1 cellular context compared by ENCODE assay signal in the genomic region with DNA sequence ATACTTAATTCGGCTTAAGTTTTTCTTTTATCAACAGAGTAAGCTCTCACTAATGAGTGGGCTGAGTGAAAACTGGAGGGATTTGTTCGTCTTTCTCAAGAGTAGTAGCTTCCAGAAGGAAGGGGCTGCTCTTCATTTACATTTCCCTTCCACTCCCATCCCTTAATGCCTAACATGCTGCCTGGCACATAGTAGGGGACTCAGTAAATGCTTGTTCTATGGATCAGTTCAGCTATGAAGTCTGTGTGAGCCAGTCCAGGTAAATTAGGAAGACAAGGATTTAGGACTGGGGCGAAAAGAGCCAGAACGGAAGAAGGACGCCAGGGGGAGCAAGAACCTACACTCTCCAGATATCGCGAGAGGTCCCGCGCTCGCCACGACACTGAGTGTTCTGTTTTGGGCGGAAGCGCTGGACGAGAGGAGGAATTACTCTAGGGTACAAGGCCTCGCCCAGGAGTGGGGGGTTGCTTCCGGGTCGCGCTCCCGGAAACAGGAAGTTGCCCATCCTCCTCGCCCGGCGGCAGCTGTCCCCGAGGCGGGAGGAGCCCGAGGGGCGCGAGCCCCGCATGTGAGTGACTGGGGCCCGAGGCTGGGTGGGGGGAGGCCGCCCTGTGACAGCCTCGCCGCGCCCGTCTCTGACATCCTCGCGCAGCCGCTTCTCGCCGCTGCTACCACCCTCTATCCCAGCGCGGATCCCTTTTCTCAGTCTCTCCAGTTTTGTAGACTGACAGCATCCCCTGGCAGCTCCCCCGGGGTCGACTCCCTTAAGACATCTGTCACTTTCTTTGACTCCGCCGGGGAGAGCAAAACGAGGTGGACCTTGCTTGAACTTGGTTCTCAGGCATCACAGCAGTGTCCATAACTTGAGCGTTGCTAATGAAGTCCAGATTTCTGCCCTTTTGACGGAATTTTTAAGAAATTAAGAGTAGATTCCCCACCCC.
TF ChIP-seq lines count a peak whose summit lies in the region.

A gene with protein sequence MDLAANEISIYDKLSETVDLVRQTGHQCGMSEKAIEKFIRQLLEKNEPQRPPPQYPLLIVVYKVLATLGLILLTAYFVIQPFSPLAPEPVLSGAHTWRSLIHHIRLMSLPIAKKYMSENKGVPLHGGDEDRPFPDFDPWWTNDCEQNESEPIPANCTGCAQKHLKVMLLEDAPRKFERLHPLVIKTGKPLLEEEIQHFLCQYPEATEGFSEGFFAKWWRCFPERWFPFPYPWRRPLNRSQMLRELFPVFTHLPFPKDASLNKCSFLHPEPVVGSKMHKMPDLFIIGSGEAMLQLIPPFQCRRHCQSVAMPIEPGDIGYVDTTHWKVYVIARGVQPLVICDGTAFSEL (plus strand): TSS at position 492 of the 941 bp plus-strand sequence. CDS start 13,493 bp downstream, outside the sequence.

TF ChIP-seq in HepG2, 621 proteins besides CTCF, POLR2A, EP300 and RAD21 (continued from another document and continues in another):
- TF ChIP-seq, protein P1, sequence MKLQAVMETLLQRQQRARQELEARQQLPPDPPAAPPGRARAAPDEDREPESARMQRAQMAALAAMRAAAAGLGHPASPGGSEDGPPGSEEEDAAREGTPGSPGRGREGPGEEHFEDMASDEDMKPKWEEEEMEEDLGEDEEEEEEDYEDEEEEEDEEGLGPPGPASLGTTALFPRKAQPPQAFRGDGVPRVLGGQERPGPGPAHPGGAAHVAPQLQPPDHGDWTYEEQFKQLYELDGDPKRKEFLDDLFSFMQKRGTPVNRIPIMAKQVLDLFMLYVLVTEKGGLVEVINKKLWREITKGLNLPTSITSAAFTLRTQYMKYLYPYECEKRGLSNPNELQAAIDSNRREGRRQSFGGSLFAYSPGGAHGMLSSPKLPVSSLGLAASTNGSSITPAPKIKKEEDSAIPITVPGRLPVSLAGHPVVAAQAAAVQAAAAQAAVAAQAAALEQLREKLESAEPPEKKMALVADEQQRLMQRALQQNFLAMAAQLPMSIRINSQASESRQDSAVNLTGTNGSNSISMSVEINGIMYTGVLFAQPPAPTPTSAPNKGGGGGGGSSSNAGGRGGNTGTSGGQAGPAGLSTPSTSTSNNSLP (IDR thresholded peaks at IDR 0.05; ENCODE audit: low read depth, low read length), result peak; percentile 64; the same call in 1 of the 2 replicates
- TF ChIP-seq, protein P2, sequence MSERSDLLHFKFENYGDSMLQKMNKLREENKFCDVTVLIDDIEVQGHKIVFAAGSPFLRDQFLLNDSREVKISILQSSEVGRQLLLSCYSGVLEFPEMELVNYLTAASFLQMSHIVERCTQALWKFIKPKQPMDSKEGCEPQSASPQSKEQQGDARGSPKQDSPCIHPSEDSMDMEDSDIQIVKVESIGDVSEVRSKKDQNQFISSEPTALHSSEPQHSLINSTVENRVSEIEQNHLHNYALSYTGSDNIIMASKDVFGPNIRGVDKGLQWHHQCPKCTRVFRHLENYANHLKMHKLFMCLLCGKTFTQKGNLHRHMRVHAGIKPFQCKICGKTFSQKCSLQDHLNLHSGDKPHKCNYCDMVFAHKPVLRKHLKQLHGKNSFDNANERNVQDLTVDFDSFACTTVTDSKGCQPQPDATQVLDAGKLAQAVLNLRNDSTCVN (CRISPR knock-in tag; IDR thresholded peaks at IDR 0.05; ENCODE audit: borderline replicate concordance), result peak; percentile 51; the same call in 1 of the 2 replicates
- 0 out of 2 replicates have a peak, but pooled peaks have one; percentile 42 for TF ChIP-seq ZNF746 (CRISPR knock-in tag; IDR thresholded peaks at IDR 0.05)
- TF ChIP-seq, protein P3, sequence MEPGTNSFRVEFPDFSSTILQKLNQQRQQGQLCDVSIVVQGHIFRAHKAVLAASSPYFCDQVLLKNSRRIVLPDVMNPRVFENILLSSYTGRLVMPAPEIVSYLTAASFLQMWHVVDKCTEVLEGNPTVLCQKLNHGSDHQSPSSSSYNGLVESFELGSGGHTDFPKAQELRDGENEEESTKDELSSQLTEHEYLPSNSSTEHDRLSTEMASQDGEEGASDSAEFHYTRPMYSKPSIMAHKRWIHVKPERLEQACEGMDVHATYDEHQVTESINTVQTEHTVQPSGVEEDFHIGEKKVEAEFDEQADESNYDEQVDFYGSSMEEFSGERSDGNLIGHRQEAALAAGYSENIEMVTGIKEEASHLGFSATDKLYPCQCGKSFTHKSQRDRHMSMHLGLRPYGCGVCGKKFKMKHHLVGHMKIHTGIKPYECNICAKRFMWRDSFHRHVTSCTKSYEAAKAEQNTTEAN (CRISPR knock-in tag; conservative IDR thresholded peaks at IDR 0.05), result no peak
- TF ChIP-seq, protein P4, sequence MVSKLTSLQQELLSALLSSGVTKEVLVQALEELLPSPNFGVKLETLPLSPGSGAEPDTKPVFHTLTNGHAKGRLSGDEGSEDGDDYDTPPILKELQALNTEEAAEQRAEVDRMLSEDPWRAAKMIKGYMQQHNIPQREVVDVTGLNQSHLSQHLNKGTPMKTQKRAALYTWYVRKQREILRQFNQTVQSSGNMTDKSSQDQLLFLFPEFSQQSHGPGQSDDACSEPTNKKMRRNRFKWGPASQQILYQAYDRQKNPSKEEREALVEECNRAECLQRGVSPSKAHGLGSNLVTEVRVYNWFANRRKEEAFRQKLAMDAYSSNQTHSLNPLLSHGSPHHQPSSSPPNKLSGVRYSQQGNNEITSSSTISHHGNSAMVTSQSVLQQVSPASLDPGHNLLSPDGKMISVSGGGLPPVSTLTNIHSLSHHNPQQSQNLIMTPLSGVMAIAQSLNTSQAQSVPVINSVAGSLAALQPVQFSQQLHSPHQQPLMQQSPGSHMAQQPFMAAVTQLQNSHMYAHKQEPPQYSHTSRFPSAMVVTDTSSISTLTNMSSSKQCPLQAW (CRISPR knock-in tag; IDR thresholded peaks at IDR 0.05), result peak; percentile 98
- peak; percentile 100 for TF ChIP-seq SAP130 (CRISPR knock-in tag; IDR thresholded peaks at IDR 0.05; ENCODE audit: low read depth)
- TF ChIP-seq ZNF589 (CRISPR knock-in tag; conservative IDR thresholded peaks at IDR 0.05), result no peak
- TF ChIP-seq FOXA1 (IDR thresholded peaks at IDR 0.05), result no peak
- TF ChIP-seq FOXA1 (CRISPR knock-in tag; IDR thresholded peaks at IDR 0.05), result peak; percentile 11; the same call in 1 of the 2 replicates
- TF ChIP-seq CC2D1A (CRISPR knock-in tag; IDR thresholded peaks at IDR 0.05), result peak; percentile 94
- TF ChIP-seq ZNF7 (CRISPR knock-in tag; IDR thresholded peaks at IDR 0.05), result 0 out of 2 replicates have a peak, but pooled peaks have one; percentile 22
- TF ChIP-seq, protein P5, sequence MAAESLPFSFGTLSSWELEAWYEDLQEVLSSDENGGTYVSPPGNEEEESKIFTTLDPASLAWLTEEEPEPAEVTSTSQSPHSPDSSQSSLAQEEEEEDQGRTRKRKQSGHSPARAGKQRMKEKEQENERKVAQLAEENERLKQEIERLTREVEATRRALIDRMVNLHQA (CRISPR knock-in tag; IDR thresholded peaks at IDR 0.05), result no peak
- no peak for TF ChIP-seq RFX5 (IDR thresholded peaks at IDR 0.05; ENCODE audit: low read depth, low read length)
- TF ChIP-seq ZNF816 (CRISPR knock-in tag; IDR thresholded peaks at IDR 0.05; ENCODE audit: borderline replicate concordance), result peak; percentile 98; the same call in 1 of the 2 replicates
- peak; percentile 88; the same call in 1 of the 2 replicates for TF ChIP-seq GLI4 (CRISPR knock-in tag; IDR thresholded peaks at IDR 0.05; ENCODE audit: borderline replicate concordance)
- no peak for TF ChIP-seq NFRKB (IDR thresholded peaks at IDR 0.05)
- TF ChIP-seq SMAD9 (CRISPR knock-in tag; IDR thresholded peaks at IDR 0.05), result peak; percentile 36; the same call in 1 of the 2 replicates
- peak; percentile 86 for TF ChIP-seq ZNF136 (CRISPR knock-in tag; IDR thresholded peaks at IDR 0.05; ENCODE audit: low read depth)
- TF ChIP-seq ZNF670 (CRISPR knock-in tag; IDR thresholded peaks at IDR 0.05; ENCODE audit: borderline replicate concordance), result peak; percentile 96
- peak; percentile 95; the same call in 1 of the 2 replicates for TF ChIP-seq ZNF33A (CRISPR knock-in tag; IDR thresholded peaks at IDR 0.05; ENCODE audit: borderline replicate concordance)
- peak; percentile 99 for TF ChIP-seq ERF (CRISPR knock-in tag; IDR thresholded peaks at IDR 0.05)
- 0 out of 2 replicates have a peak, but pooled peaks have one; percentile 76 for TF ChIP-seq NKX3-1 (CRISPR knock-in tag; IDR thresholded peaks at IDR 0.05)
- TF ChIP-seq PCBP1 (IDR thresholded peaks at IDR 0.05; ENCODE audit: borderline replicate concordance, low read depth, low read length), result peak; percentile 81; the same call in 1 of the 2 replicates
- TF ChIP-seq, protein P6, sequence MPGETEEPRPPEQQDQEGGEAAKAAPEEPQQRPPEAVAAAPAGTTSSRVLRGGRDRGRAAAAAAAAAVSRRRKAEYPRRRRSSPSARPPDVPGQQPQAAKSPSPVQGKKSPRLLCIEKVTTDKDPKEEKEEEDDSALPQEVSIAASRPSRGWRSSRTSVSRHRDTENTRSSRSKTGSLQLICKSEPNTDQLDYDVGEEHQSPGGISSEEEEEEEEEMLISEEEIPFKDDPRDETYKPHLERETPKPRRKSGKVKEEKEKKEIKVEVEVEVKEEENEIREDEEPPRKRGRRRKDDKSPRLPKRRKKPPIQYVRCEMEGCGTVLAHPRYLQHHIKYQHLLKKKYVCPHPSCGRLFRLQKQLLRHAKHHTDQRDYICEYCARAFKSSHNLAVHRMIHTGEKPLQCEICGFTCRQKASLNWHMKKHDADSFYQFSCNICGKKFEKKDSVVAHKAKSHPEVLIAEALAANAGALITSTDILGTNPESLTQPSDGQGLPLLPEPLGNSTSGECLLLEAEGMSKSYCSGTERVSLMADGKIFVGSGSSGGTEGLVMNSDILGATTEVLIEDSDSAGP (CRISPR knock-in tag; IDR thresholded peaks at IDR 0.05; ENCODE audit: borderline replicate concordance), result peak; percentile 93; the same call in 1 of the 2 replicates
- TF ChIP-seq ZNF83 (CRISPR knock-in tag; IDR thresholded peaks at IDR 0.05; ENCODE audit: borderline replicate concordance), result peak; percentile 85
- TF ChIP-seq, protein P7, sequence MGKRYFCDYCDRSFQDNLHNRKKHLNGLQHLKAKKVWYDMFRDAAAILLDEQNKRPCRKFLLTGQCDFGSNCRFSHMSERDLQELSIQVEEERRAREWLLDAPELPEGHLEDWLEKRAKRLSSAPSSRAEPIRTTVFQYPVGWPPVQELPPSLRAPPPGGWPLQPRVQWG (CRISPR knock-in tag; IDR thresholded peaks at IDR 0.05; ENCODE audit: borderline replicate concordance, low read depth), result no peak
- TF ChIP-seq, protein P8, sequence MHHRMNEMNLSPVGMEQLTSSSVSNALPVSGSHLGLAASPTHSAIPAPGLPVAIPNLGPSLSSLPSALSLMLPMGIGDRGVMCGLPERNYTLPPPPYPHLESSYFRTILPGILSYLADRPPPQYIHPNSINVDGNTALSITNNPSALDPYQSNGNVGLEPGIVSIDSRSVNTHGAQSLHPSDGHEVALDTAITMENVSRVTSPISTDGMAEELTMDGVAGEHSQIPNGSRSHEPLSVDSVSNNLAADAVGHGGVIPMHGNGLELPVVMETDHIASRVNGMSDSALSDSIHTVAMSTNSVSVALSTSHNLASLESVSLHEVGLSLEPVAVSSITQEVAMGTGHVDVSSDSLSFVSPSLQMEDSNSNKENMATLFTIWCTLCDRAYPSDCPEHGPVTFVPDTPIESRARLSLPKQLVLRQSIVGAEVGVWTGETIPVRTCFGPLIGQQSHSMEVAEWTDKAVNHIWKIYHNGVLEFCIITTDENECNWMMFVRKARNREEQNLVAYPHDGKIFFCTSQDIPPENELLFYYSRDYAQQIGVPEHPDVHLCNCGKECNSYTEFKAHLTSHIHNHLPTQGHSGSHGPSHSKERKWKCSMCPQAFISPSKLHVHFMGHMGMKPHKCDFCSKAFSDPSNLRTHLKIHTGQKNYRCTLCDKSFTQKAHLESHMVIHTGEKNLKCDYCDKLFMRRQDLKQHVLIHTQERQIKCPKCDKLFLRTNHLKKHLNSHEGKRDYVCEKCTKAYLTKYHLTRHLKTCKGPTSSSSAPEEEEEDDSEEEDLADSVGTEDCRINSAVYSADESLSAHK (CRISPR knock-in tag; IDR thresholded peaks at IDR 0.05; ENCODE audit: borderline replicate concordance), result 0 out of 2 replicates have a peak, but pooled peaks have one; percentile 60
- TF ChIP-seq, protein P9, sequence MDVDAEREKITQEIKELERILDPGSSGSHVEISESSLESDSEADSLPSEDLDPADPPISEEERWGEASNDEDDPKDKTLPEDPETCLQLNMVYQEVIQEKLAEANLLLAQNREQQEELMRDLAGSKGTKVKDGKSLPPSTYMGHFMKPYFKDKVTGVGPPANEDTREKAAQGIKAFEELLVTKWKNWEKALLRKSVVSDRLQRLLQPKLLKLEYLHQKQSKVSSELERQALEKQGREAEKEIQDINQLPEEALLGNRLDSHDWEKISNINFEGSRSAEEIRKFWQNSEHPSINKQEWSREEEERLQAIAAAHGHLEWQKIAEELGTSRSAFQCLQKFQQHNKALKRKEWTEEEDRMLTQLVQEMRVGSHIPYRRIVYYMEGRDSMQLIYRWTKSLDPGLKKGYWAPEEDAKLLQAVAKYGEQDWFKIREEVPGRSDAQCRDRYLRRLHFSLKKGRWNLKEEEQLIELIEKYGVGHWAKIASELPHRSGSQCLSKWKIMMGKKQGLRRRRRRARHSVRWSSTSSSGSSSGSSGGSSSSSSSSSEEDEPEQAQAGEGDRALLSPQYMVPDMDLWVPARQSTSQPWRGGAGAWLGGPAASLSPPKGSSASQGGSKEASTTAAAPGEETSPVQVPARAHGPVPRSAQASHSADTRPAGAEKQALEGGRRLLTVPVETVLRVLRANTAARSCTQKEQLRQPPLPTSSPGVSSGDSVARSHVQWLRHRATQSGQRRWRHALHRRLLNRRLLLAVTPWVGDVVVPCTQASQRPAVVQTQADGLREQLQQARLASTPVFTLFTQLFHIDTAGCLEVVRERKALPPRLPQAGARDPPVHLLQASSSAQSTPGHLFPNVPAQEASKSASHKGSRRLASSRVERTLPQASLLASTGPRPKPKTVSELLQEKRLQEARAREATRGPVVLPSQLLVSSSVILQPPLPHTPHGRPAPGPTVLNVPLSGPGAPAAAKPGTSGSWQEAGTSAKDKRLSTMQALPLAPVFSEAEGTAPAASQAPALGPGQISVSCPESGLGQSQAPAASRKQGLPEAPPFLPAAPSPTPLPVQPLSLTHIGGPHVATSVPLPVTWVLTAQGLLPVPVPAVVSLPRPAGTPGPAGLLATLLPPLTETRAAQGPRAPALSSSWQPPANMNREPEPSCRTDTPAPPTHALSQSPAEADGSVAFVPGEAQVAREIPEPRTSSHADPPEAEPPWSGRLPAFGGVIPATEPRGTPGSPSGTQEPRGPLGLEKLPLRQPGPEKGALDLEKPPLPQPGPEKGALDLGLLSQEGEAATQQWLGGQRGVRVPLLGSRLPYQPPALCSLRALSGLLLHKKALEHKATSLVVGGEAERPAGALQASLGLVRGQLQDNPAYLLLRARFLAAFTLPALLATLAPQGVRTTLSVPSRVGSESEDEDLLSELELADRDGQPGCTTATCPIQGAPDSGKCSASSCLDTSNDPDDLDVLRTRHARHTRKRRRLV (CRISPR knock-in tag; IDR thresholded peaks at IDR 0.05), result no peak
- TF ChIP-seq, protein P10, sequence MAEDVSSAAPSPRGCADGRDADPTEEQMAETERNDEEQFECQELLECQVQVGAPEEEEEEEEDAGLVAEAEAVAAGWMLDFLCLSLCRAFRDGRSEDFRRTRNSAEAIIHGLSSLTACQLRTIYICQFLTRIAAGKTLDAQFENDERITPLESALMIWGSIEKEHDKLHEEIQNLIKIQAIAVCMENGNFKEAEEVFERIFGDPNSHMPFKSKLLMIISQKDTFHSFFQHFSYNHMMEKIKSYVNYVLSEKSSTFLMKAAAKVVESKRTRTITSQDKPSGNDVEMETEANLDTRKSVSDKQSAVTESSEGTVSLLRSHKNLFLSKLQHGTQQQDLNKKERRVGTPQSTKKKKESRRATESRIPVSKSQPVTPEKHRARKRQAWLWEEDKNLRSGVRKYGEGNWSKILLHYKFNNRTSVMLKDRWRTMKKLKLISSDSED (CRISPR knock-in tag; IDR thresholded peaks at IDR 0.05), result no peak
- TF ChIP-seq, protein P11, sequence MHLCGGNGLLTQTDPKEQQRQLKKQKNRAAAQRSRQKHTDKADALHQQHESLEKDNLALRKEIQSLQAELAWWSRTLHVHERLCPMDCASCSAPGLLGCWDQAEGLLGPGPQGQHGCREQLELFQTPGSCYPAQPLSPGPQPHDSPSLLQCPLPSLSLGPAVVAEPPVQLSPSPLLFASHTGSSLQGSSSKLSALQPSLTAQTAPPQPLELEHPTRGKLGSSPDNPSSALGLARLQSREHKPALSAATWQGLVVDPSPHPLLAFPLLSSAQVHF (CRISPR knock-in tag; IDR thresholded peaks at IDR 0.05), result 0 out of 2 replicates have a peak, but pooled peaks have one; percentile 40
